ENCODE assay signal across 18 cellular contexts in genomic region chr4:166143227-166143626, GRCh38.
DNase-seq lines count a peak whose midpoint lies in the region; ATAC-seq and TF ChIP-seq lines count a peak whose summit lies in the region.
"Had no signal": no experiment of that assay in that cellular context is flagged by ENCODE, and none has a peak within 500 bp of the region (broad histone marks: within the 10 kb centered on the region; RNA-seq: fewer than 3 reads in every experiment).

No MANE protein-coding gene starts in this region.

- H3K9me3 ChIP-seq in SK-N-SH = no peaks in the 10 kb centered on the region
- H3K9me3 ChIP-seq: spleen had no signal

- H3K9me2 ChIP-seq in SK-N-SH = no peaks in the 10 kb centered on the region

- H3K36me3 ChIP-seq in SK-N-SH (replicated peaks in 1 of 2; ENCODE audit: control insufficient read depth in 1 of 2, insufficient read depth in 2 of 2, low read length in 1 of 2) = no peaks in the 10 kb centered on the region
- H3K36me3 ChIP-seq: spleen had no signal

- DNase-seq in NCI-H526 (lab: John Stamatoyannopoulos, UW) = peak; percentile 22 to 28
- no peak for DNase-seq in NCI-H526 treated with DMSO at 0.1 percent for 48 hours (lab: John Stamatoyannopoulos, UW)
- no peak for DNase-seq in SK-N-SH
- DNase-seq in fibroblast of villous mesenchyme (ENCODE audit: low read depth) = peak; percentile 5
- DNase-seq in NCI-H82 (lab: John Stamatoyannopoulos, UW) = no peak
- no peak for DNase-seq in iPS-NIHi11 (ENCODE audit: low spot score)
- DNase-seq in NCI-H2171 treated with DMSO at 0.1 percent for 48 hours (lab: John Stamatoyannopoulos, UW) = no peak
- DNase-seq: 8988T; activated CD4-positive, CD25-positive, alpha-beta regulatory T cell treated with anti-CD3 and anti-CD28 coated beads, Interleukin-2, amount 50 U/mL, for 72 hours; activated gamma-delta T cell treated with Interleukin-2 at 50 U/mL for 16 hours; Calu3; NCI-H1105; NCI-H774; occipital lobe; spleen had no signal

- H3K4me2 ChIP-seq in SK-N-SH = 0 out of 2 replicates have a peak overlapping the region, but pooled peaks have one; percentile 22

- no peaks in the 10 kb centered on the region for H3K27me3 ChIP-seq in SK-N-SH (ENCODE audit: insufficient read depth)
- H3K27me3 ChIP-seq: spleen had no signal

- CTCF ChIA-PET in SK-N-SH (lab: Yijun Ruan, JAX) = no interaction called here

- H3K79me2 ChIP-seq in SK-N-SH (ENCODE audit: insufficient read depth) = no peaks in the 10 kb centered on the region

- peak overlapping the region; percentile 43 for H2AFZ ChIP-seq in SK-N-SH (ENCODE audit: low read depth)

- H3F3A ChIP-seq in SK-N-SH (replicated peaks; ENCODE audit: insufficient read depth) = no peaks in the 10 kb centered on the region

- POLR2A ChIA-PET in SK-N-SH (lab: Yijun Ruan, JAX) = no interaction called here

- peaks cover 0 to 6% of the 10 kb centered on the region in 2 experiments; a peak in 1 of 4 replicates for H3K4me1 ChIP-seq in SK-N-SH (ENCODE audit: control insufficient read depth in 1 of 2, insufficient read depth in 2 of 2, low read depth in 1 of 2, low read length in 1 of 2)
- H3K4me1 ChIP-seq: spleen had no signal

- ATAC-seq in HG03565 (IDR thresholded peaks at IDR 0.05; ENCODE audit: unreplicated experiment) = peak; percentile 65

- H3K9ac ChIP-seq in SK-N-SH = no peak overlapping the region

- H4K20me1 ChIP-seq in SK-N-SH (ENCODE audit: insufficient read depth) = no peaks in the 10 kb centered on the region

- H3K27ac ChIP-seq in SK-N-SH (ENCODE audit: low read depth in 2 of 2, low read length in 1 of 2) = no peak overlapping the region
- H3K27ac ChIP-seq: epithelial cell of prostate, spleen had no signal

- no peak overlapping the region for H3K4me3 ChIP-seq in SK-N-SH (ENCODE audit: low read depth in 2 of 2, low read length in 1 of 2)
- H3K4me3 ChIP-seq in fibroblast of villous mesenchyme (ENCODE audit: low read depth, low read length) = no peak overlapping the region
- H3K4me3 ChIP-seq: lung, spleen had no signal

- TF ChIP-seq CTCF in SK-N-SH (IDR thresholded peaks at IDR 0.05) (no peak), fibroblast of villous mesenchyme (IDR thresholded peaks at IDR 0.05; ENCODE audit: insufficient read depth, low read depth, low read length) (no peak)

- TF ChIP-seq RAD21 in SK-N-SH (IDR thresholded peaks at IDR 0.05; ENCODE audit: low read length) = no peak

- WGBS in SK-N-SH (ENCODE audit: low lambda C conversion rate) = 30% methylated on average over 6 of the region's 6 CpGs

- no peak for TF ChIP-seq EP300 in SK-N-SH (IDR thresholded peaks at IDR 0.05; ENCODE audit: borderline replicate concordance in 1 of 2, low read depth in 1 of 2, low read length in 1 of 2)

TF ChIP-seq in SK-N-SH, 30 proteins besides CTCF, POLR2A, EP300 and RAD21:
- TF ChIP-seq MAX (IDR thresholded peaks at IDR 0.05; ENCODE audit: low read depth) (no peak), MEF2A (IDR thresholded peaks at IDR 0.05; ENCODE audit: borderline replicate concordance, low read depth) (no peak), GABPA (IDR thresholded peaks at IDR 0.05; ENCODE audit: low read depth) (no peak), CHD2 (IDR thresholded peaks at IDR 0.05; ENCODE audit: low read length, partially characterized antibody) (no peak), POLR2AphosphoS5 (IDR thresholded peaks at IDR 0.05; ENCODE audit: low read depth, low read length) (no peak), RCOR1 (IDR thresholded peaks at IDR 0.05; ENCODE audit: low read length) (no peak), NFIC (IDR thresholded peaks at IDR 0.05; ENCODE audit: borderline replicate concordance) (no peak), NRF1 (IDR thresholded peaks at IDR 0.05; ENCODE audit: low read depth, low read length) (no peak), FOSL2 (IDR thresholded peaks at IDR 0.05; ENCODE audit: borderline replicate concordance, low read depth) (no peak), GATA2 (CRISPR knock-in tag; IDR thresholded peaks at IDR 0.05) (no peak), TCF12 (IDR thresholded peaks at IDR 0.05) (no peak), TAF1 (IDR thresholded peaks at IDR 0.05; ENCODE audit: borderline replicate concordance, low read depth, low read length) (no peak), ELF1 (IDR thresholded peaks at IDR 0.05) (no peak), TEAD4 (IDR thresholded peaks at IDR 0.05; ENCODE audit: borderline replicate concordance, insufficient read depth) (no peak), MXI1 (IDR thresholded peaks at IDR 0.05; ENCODE audit: low read depth, low read length) (no peak), PBX3 (IDR thresholded peaks at IDR 0.05) (no peak), IRF3 (IDR thresholded peaks at IDR 0.05; ENCODE audit: low read depth, low read length) (no peak), ZBTB33 (IDR thresholded peaks at IDR 0.05; ENCODE audit: borderline replicate concordance, low read depth) (no peak)

Comparison
In these comparisons a context has a peak if more than half of its experiments do, and no peak if none do; other contexts are left out.
1. DNase-seq: peak in NCI-H526 (2 of 2) and fibroblast of villous mesenchyme (single experiment); none in NCI-H526 treated with DMSO at 0.1 percent for 48 hours (single experiment), SK-N-SH (single experiment), NCI-H82 (single experiment), iPS-NIHi11 (single experiment) and NCI-H2171 treated with DMSO at 0.1 percent for 48 hours (single experiment).